8 cellular contexts compared by ENCODE assay signal in the genomic region with DNA sequence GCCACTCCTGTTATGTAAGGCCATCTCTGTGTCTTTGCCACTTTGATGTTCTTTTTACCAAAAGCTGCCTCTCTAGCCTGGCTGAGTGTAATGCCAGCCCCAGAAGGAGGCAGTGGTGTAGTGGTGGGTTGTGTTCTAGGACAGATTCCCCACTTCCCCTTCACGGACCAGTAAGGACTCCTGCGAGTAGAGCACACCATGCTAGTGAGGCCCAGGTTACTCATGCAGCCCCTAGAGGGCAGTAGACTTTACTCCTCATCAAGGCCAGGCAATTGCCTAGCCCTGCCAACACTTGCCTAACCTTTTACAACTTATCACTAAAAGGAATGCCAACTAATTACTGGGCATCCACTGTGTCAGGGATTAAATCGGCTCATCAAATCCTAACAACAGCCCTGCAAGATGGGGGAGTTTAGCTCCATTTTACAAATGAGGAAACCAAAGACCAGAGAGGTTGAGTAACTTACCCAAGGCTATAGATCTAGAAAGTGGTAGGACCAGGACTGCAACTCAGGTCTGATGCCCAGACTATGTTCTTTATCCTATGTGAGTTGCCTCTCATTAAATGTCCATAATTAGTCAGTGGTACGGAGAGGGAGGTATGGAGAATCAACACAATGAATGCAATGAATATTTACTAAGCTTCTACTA.
DNase-seq lines count a peak whose midpoint lies in the region; ATAC-seq, FAIRE-seq and TF ChIP-seq lines count a peak whose summit lies in the region.

No MANE protein-coding gene starts in this region.

- H3K4me3 Mint-ChIP-seq in activated T-helper 1 cell treated with anti-CD3 and anti-CD28 coated beads, Interleukin-12 subunit alpha, Interleukin-12 subunit beta, Interleukin-2, Interleukin-4 antibody, amounts not matched to agents 30 ng/mL and 10 ng/mL and 1 ng/mL, durations not matched to agents 14 hours and 24 hours and 36 hours, result no peak overlapping the region

- 42% methylated on average over 4 of the region's 4 CpGs for WGBS in SK-N-SH (ENCODE audit: low lambda C conversion rate)
- WGBS in esophagus muscularis mucosa, result 72% methylated on average over 4 of the region's 4 CpGs

- no peaks in the 10 kb centered on the region for H3K79me2 ChIP-seq in SK-N-SH (ENCODE audit: insufficient read depth)

- no peaks in the 10 kb centered on the region for H3K4me1 Mint-ChIP-seq in activated T-helper 1 cell treated with anti-CD3 and anti-CD28 coated beads, Interleukin-12 subunit alpha, Interleukin-12 subunit beta, Interleukin-2, Interleukin-4 antibody, amounts not matched to agents 30 ng/mL and 10 ng/mL and 1 ng/mL, durations not matched to agents 14 hours and 24 hours and 36 hours (ENCODE audit: low read depth)

- no peaks in the 10 kb centered on the region for H4K20me1 ChIP-seq in SK-N-SH (ENCODE audit: insufficient read depth)

- H3K9me2 ChIP-seq in SK-N-SH, result no peaks in the 10 kb centered on the region

- peaks cover 23% of the 10 kb centered on the region for H3K27me3 Mint-ChIP-seq in activated T-helper 1 cell treated with anti-CD3 and anti-CD28 coated beads, Interleukin-12 subunit alpha, Interleukin-12 subunit beta, Interleukin-2, Interleukin-4 antibody, amounts not matched to agents 30 ng/mL and 10 ng/mL and 1 ng/mL, durations not matched to agents 14 hours and 24 hours and 36 hours (ENCODE audit: insufficient read depth)

- FAIRE-seq in HTR-8/SVneo (lab: Jason Lieb, UNC), result no peak

- H3K36me3 ChIP-seq in SK-N-SH (replicated peaks in 1 of 2; ENCODE audit: control insufficient read depth in 1 of 2, insufficient read depth in 2 of 2, low read length in 1 of 2) (no peaks in the 10 kb centered on the region), esophagus muscularis mucosa (no peaks in the 10 kb centered on the region)

- no peak for TF ChIP-seq POLR2A in esophagus muscularis mucosa (IDR thresholded peaks at IDR 0.05; ENCODE audit: low read depth)

- H3K4me3 ChIP-seq in SK-N-SH (ENCODE audit: low read depth in 2 of 2, low read length in 1 of 2) (no peak overlapping the region), esophagus muscularis mucosa (no peak overlapping the region)

- H3K27ac ChIP-seq in SK-N-SH (ENCODE audit: low read depth in 2 of 2, low read length in 1 of 2), result no peak overlapping the region
- no peak overlapping the region for H3K27ac ChIP-seq in esophagus muscularis mucosa (replicated peaks in 1 of 4)

- POLR2A ChIA-PET in SK-N-SH (lab: Yijun Ruan, JAX), result no interaction called here

- no peaks in the 10 kb centered on the region for H3K9me3 Mint-ChIP-seq in activated T-helper 1 cell treated with anti-CD3 and anti-CD28 coated beads, Interleukin-12 subunit alpha, Interleukin-12 subunit beta, Interleukin-2, Interleukin-4 antibody, amounts not matched to agents 30 ng/mL and 10 ng/mL and 1 ng/mL, durations not matched to agents 14 hours and 24 hours and 36 hours

- no peaks in the 10 kb centered on the region for H3K36me3 Mint-ChIP-seq in activated T-helper 1 cell treated with anti-CD3 and anti-CD28 coated beads, Interleukin-12 subunit alpha, Interleukin-12 subunit beta, Interleukin-2, Interleukin-4 antibody, amounts not matched to agents 30 ng/mL and 10 ng/mL and 1 ng/mL, durations not matched to agents 14 hours and 24 hours and 36 hours (ENCODE audit: low read depth)

- H2AFZ ChIP-seq in SK-N-SH (ENCODE audit: low read depth), result no peak overlapping the region

- no peak overlapping the region for H3K4me2 ChIP-seq in SK-N-SH

- H3K27me3 ChIP-seq in SK-N-SH (ENCODE audit: insufficient read depth) (peaks cover 15% of the 10 kb centered on the region; the same call in 1 of the 2 replicates), esophagus muscularis mucosa (no peaks in the 10 kb centered on the region)

- TF ChIP-seq RAD21 in SK-N-SH (IDR thresholded peaks at IDR 0.05; ENCODE audit: low read length), result peak; percentile 19; the same call in 1 of the 2 replicates

- H3K9me3 ChIP-seq in SK-N-SH (no peaks in the 10 kb centered on the region), esophagus muscularis mucosa (no peaks in the 10 kb centered on the region)

- CTCF ChIA-PET in SK-N-SH (lab: Yijun Ruan, JAX), result interaction anchor here (0.6 to 1.8 kb wide), 3 partner anchors 15 to 125 kb away, joined by 3 to 5 read pairs (median 4); no protein-coding TSS in a partner anchor

- no peak overlapping the region for H3K9ac ChIP-seq in SK-N-SH

- peak; percentile 57 for TF ChIP-seq CTCF in SK-N-SH (IDR thresholded peaks at IDR 0.05)
- TF ChIP-seq CTCF in esophagus muscularis mucosa (IDR thresholded peaks at IDR 0.05), result peak in 1 of 3 experiments; percentile 33

- H3F3A ChIP-seq in SK-N-SH (replicated peaks; ENCODE audit: insufficient read depth), result no peaks in the 10 kb centered on the region

- TF ChIP-seq EP300 in SK-N-SH (IDR thresholded peaks at IDR 0.05; ENCODE audit: borderline replicate concordance in 1 of 2, low read depth in 1 of 2, low read length in 1 of 2) (no peak), esophagus muscularis mucosa (IDR thresholded peaks at IDR 0.05) (no peak)

- intact Hi-C loops in esophagus muscularis mucosa (cut with DNase I), result no loop called here
- intact Hi-C loops in activated T-helper 1 cell treated with anti-CD3 and anti-CD28 coated beads, Interleukin-12 subunit alpha, Interleukin-12 subunit beta, Interleukin-2, Interleukin-4 antibody, amounts not matched to agents 30 ng/mL and 10 ng/mL and 1 ng/mL, durations not matched to agents 14 hours and 24 hours and 36 hours (cut with micrococcal nuclease), result loop anchor here (2.0 to 5.0 kb wide), 2 partner anchors 550 to 571 kb away; no protein-coding TSS in a partner anchor

- H3K27ac Mint-ChIP-seq in activated T-helper 1 cell treated with anti-CD3 and anti-CD28 coated beads, Interleukin-12 subunit alpha, Interleukin-12 subunit beta, Interleukin-2, Interleukin-4 antibody, amounts not matched to agents 30 ng/mL and 10 ng/mL and 1 ng/mL, durations not matched to agents 14 hours and 24 hours and 36 hours, result no peak overlapping the region

- ATAC-seq in GM19351 (IDR thresholded peaks at IDR 0.05; ENCODE audit: unreplicated experiment), result peak; percentile 78
- ATAC-seq in HG03460 (IDR thresholded peaks at IDR 0.05; ENCODE audit: unreplicated experiment), result peak; percentile 88

- DNase-seq in DMS53 treated with DMSO at 0.1 percent for 48 hours (lab: John Stamatoyannopoulos, UW; ENCODE audit: unreplicated experiment) (peak; percentile 6), SK-N-SH (peak; percentile 12), esophagus muscularis mucosa (ENCODE audit: extremely low spot score) (peak; percentile 60), HTR-8/SVneo (ENCODE audit: insufficient read length, low spot score) (no peak)
- peak; percentile 8 to 14 (median 10) for DNase-seq in stimulated activated CD4-positive, alpha-beta T cell treated with anti-CD3 and anti-CD28 coated beads, Interleukin-12 subunit alpha, Interleukin-12 subunit beta, amount 100 ng/mL, for 48 hours (ENCODE audit: low read depth in 2 of 3, low spot score in 1 of 3)
- no peak for DNase-seq in activated T-helper 1 cell treated with anti-CD3 and anti-CD28 coated beads, Interleukin-12 subunit alpha, Interleukin-12 subunit beta, Interleukin-2, Interleukin-4 antibody, amounts not matched to agents 30 ng/mL and 10 ng/mL and 1 ng/mL, durations not matched to agents 14 hours and 24 hours and 36 hours (ENCODE audit: low spot score)

- H3K4me1 ChIP-seq in SK-N-SH (ENCODE audit: control insufficient read depth in 1 of 2, insufficient read depth in 2 of 2, low read depth in 1 of 2, low read length in 1 of 2) (no peaks in the 10 kb centered on the region), esophagus muscularis mucosa (no peaks in the 10 kb centered on the region)

TF ChIP-seq in SK-N-SH, 30 proteins besides CTCF, POLR2A, EP300 and RAD21:
- TF ChIP-seq FOSL2 (IDR thresholded peaks at IDR 0.05; ENCODE audit: borderline replicate concordance, low read depth) (no peak), TAF1 (IDR thresholded peaks at IDR 0.05; ENCODE audit: borderline replicate concordance, low read depth, low read length) (no peak), POLR2AphosphoS5 (IDR thresholded peaks at IDR 0.05; ENCODE audit: low read depth, low read length) (no peak), NRF1 (IDR thresholded peaks at IDR 0.05; ENCODE audit: low read depth, low read length) (no peak), RCOR1 (IDR thresholded peaks at IDR 0.05; ENCODE audit: low read length) (no peak), SIN3A (IDR thresholded peaks at IDR 0.05; ENCODE audit: borderline replicate concordance, low read depth, low read length) (no peak)
- TF ChIP-seq, protein P1, sequence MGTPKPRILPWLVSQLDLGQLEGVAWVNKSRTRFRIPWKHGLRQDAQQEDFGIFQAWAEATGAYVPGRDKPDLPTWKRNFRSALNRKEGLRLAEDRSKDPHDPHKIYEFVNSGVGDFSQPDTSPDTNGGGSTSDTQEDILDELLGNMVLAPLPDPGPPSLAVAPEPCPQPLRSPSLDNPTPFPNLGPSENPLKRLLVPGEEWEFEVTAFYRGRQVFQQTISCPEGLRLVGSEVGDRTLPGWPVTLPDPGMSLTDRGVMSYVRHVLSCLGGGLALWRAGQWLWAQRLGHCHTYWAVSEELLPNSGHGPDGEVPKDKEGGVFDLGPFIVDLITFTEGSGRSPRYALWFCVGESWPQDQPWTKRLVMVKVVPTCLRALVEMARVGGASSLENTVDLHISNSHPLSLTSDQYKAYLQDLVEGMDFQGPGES (IDR thresholded peaks at IDR 0.05; ENCODE audit: low read depth, low read length), result no peak
- TF ChIP-seq, protein P2, sequence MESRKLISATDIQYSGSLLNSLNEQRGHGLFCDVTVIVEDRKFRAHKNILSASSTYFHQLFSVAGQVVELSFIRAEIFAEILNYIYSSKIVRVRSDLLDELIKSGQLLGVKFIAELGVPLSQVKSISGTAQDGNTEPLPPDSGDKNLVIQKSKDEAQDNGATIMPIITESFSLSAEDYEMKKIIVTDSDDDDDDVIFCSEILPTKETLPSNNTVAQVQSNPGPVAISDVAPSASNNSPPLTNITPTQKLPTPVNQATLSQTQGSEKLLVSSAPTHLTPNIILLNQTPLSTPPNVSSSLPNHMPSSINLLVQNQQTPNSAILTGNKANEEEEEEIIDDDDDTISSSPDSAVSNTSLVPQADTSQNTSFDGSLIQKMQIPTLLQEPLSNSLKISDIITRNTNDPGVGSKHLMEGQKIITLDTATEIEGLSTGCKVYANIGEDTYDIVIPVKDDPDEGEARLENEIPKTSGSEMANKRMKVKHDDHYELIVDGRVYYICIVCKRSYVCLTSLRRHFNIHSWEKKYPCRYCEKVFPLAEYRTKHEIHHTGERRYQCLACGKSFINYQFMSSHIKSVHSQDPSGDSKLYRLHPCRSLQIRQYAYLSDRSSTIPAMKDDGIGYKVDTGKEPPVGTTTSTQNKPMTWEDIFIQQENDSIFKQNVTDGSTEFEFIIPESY (IDR thresholded peaks at IDR 0.05; ENCODE audit: borderline replicate concordance, low read depth), result no peak

Comparison
In these comparisons a context has a peak if more than half of its experiments do, and no peak if none do; other contexts are left out.
1. DNase-seq: peak in DMS53 treated with DMSO at 0.1 percent for 48 hours (single experiment), SK-N-SH (single experiment), esophagus muscularis mucosa (single experiment) and stimulated activated CD4-positive, alpha-beta T cell treated with anti-CD3 and anti-CD28 coated beads, Interleukin-12 subunit alpha, Interleukin-12 subunit beta, amount 100 ng/mL, for 48 hours (3 of 3); none in activated T-helper 1 cell treated with anti-CD3 and anti-CD28 coated beads, Interleukin-12 subunit alpha, Interleukin-12 subunit beta, Interleukin-2, Interleukin-4 antibody, amounts not matched to agents 30 ng/mL and 10 ng/mL and 1 ng/mL, durations not matched to agents 14 hours and 24 hours and 36 hours (single experiment) and HTR-8/SVneo (single experiment).